In genomic region chr10:120108941-120109340, GRCh38 we compare ENCODE assay signal across 20 cellular contexts.
"Had no signal": no experiment of that assay in that cellular context is flagged by ENCODE, and none has a peak within 500 bp of the region (broad histone marks: within the 10 kb centered on the region; RNA-seq: fewer than 3 reads in every experiment).

No MANE protein-coding gene starts in this region.

- H3K79me2 ChIP-seq: hepatocyte had no signal

- H3K4me3 Mint-ChIP-seq: dendritic cell treated with granulocyte-macrophage colony-stimulating factor and Interleukin-4, amounts not matched to agents 40 ng/mL and 50 ng/mL, for 4 days; immature natural killer cell; mesothelial cell of epicardium; naive B cell had no signal

- H3K4me2 ChIP-seq: hepatocyte had no signal

- H3K27me3 ChIP-seq: colonic mucosa, esophagus muscularis mucosa, hepatocyte, left lung had no signal

- H3K27ac Mint-ChIP-seq: dendritic cell treated with granulocyte-macrophage colony-stimulating factor and Interleukin-4, amounts not matched to agents 40 ng/mL and 50 ng/mL, for 4 days; immature natural killer cell; mesothelial cell of epicardium; naive B cell had no signal

- H3K4me3 ChIP-seq: colonic mucosa, esophagus muscularis mucosa, gastroesophageal sphincter, heart left ventricle, hepatocyte, left lung, lower lobe of right lung, mucosa of descending colon had no signal

- H3K36me3 ChIP-seq: colonic mucosa, esophagus muscularis mucosa, gastroesophageal sphincter, heart left ventricle, left lung, lower lobe of right lung had no signal

- H3K4me1 ChIP-seq: colonic mucosa, esophagus muscularis mucosa, foreskin keratinocyte, gastroesophageal sphincter, heart left ventricle, left lung, lower lobe of right lung had no signal

- ATAC-seq: gastroesophageal sphincter, heart left ventricle, left cardiac atrium, left lung, left ventricle myocardium superior, lower lobe of right lung, mucosa of descending colon had no signal

- DNase-seq: colonic mucosa; cortex of kidney; effector CD4-positive, alpha-beta T cell; effector memory CD4-positive, alpha-beta T cell; foreskin keratinocyte; heart left ventricle; hypothalamus; immature natural killer cell; left cardiac atrium; left lung; left ventricle myocardium superior; lower lobe of right lung; mesenchymal stem cell; mucosa of descending colon; naive B cell had no signal

- H3K36me3 Mint-ChIP-seq: immature natural killer cell, mesothelial cell of epicardium, naive B cell had no signal

- H3K9me3 Mint-ChIP-seq: dendritic cell treated with granulocyte-macrophage colony-stimulating factor and Interleukin-4, amounts not matched to agents 40 ng/mL and 50 ng/mL, for 4 days; mesothelial cell of epicardium had no signal

- H3K9me3 ChIP-seq: colonic mucosa, esophagus muscularis mucosa, gastroesophageal sphincter, heart left ventricle, left lung, lower lobe of right lung, mucosa of descending colon had no signal

- H3K4me1 Mint-ChIP-seq: immature natural killer cell, naive B cell had no signal

- H3K27ac ChIP-seq: colonic mucosa, esophagus muscularis mucosa, foreskin keratinocyte, gastroesophageal sphincter, heart left ventricle, hepatocyte, left lung, lower lobe of right lung had no signal

- H2AFZ ChIP-seq: hepatocyte had no signal
